Comparison of ENCODE assay signal across 12 cellular contexts in genomic region chr3:129017531-129017899, GRCh38. TPM values are rescaled to one million over a fixed set of nuclear protein-coding genes. Genes with fewer than 3 reads are reported as not detected.
DNase-seq lines count a peak whose midpoint lies in the region; ATAC-seq and TF ChIP-seq lines count a peak whose summit lies in the region.
"Had no signal": no experiment of that assay in that cellular context is flagged by ENCODE, and none has a peak within 500 bp of the region (broad histone marks: within the 10 kb centered on the region; RNA-seq: fewer than 3 reads in every experiment).

No MANE protein-coding gene starts in this region.

- TF ChIP-seq CTCF in lung (IDR thresholded peaks at IDR 0.05; ENCODE audit: control extremely low read depth, extremely low read depth) (no peak), HFFc6 (IDR thresholded peaks at IDR 0.05) (no peak), testis (IDR thresholded peaks at IDR 0.05) (no peak)

- CTCF ChIA-PET in activated naive CD4-positive, alpha-beta T cell treated with anti-CD3 and anti-CD28 coated beads for 36 hours (lab: Charles Lee) = interaction anchor here (1.0 to 7.0 kb wide), 10 partner anchors 10 to 228 kb away, joined by 4 to 84 read pairs (median 21); partner anchors contain the start of genes EFCC1 and RAB43

- no peaks in the 10 kb centered on the region for H3K27me3 Mint-ChIP-seq in activated naive CD4-positive, alpha-beta T cell treated with anti-CD3 and anti-CD28 coated beads for 36 hours (ENCODE audit: low read depth)
- H3K27me3 Mint-ChIP-seq in activated T-helper 17 cell treated with anti-CD3 and anti-CD28 coated beads, Interleukin-2, amount 50 U/mL, for 72 hours = no peaks in the 10 kb centered on the region
- H3K27me3 Mint-ChIP-seq in HFFc6 (ENCODE audit: insufficient read depth) = peaks cover 46% of the 10 kb centered on the region

- H3K36me3 Mint-ChIP-seq in activated naive CD4-positive, alpha-beta T cell treated with anti-CD3 and anti-CD28 coated beads for 36 hours (ENCODE audit: low read depth) = peaks cover 1% of the 10 kb centered on the region
- H3K36me3 Mint-ChIP-seq in activated T-helper 17 cell treated with anti-CD3 and anti-CD28 coated beads, Interleukin-2, amount 50 U/mL, for 72 hours (ENCODE audit: low read depth) = no peaks in the 10 kb centered on the region
- H3K36me3 Mint-ChIP-seq in HFFc6 (ENCODE audit: low read depth) = no peaks in the 10 kb centered on the region

- no peak for ATAC-seq in activated T-helper 17 cell treated with anti-CD3 and anti-CD28 coated beads, Interleukin-2, amount 50 U/mL, for 72 hours (replicated peaks)
- ATAC-seq in lung (ENCODE audit: insufficient read depth, low FRiP score) = no peak
- no peak for ATAC-seq in GM21528 (IDR thresholded peaks at IDR 0.05; ENCODE audit: low FRiP score, unreplicated experiment)

- H3K27ac ChIP-seq in lung (ENCODE audit: low read depth in 1 of 2, low read length in 1 of 2) = peak overlapping the region; percentile 79 to 80
- peak overlapping the region; percentile 66 for H3K27ac ChIP-seq in thymus (ENCODE audit: low read depth)
- peak overlapping the region in 1 of 2 donors; percentile 30 for H3K27ac ChIP-seq in testis

- H3K27me3 ChIP-seq in lung (ENCODE audit: control insufficient read depth, insufficient read depth) = no peaks in the 10 kb centered on the region
- H3K27me3 ChIP-seq in thymus (ENCODE audit: control insufficient read depth, insufficient read depth) = no peaks in the 10 kb centered on the region
- no peaks in the 10 kb centered on the region for H3K27me3 ChIP-seq in testis

- H3K27ac Mint-ChIP-seq in activated naive CD4-positive, alpha-beta T cell treated with anti-CD3 and anti-CD28 coated beads for 36 hours = peak overlapping the region; percentile 32
- peak overlapping the region; percentile 95 for H3K27ac Mint-ChIP-seq in activated T-helper 17 cell treated with anti-CD3 and anti-CD28 coated beads, Interleukin-2, amount 50 U/mL, for 72 hours
- no peak overlapping the region for H3K27ac Mint-ChIP-seq in HFFc6

- no peak overlapping the region for H3K4me3 ChIP-seq in lung
- H3K4me3 ChIP-seq in thymus (ENCODE audit: low read length) = no peak overlapping the region
- no peak overlapping the region for H3K4me3 ChIP-seq in testis

- DNase-seq in activated naive CD4-positive, alpha-beta T cell treated with anti-CD3 and anti-CD28 coated beads for 36 hours = no peak
- no peak for DNase-seq in activated naive CD4-positive, alpha-beta T cell treated with anti-CD3 and anti-CD28 coated beads, Interleukin-2, amount 50 U/mL, for 16 hours
- no peak for DNase-seq in lung (ENCODE audit: low spot score)
- no peak for DNase-seq in HFFc6
- DNase-seq in testis = no peak
- DNase-seq: midbrain, NCI-H1930 had no signal

- H3K9me3 Mint-ChIP-seq in activated naive CD4-positive, alpha-beta T cell treated with anti-CD3 and anti-CD28 coated beads for 36 hours = no peaks in the 10 kb centered on the region
- H3K9me3 Mint-ChIP-seq in activated T-helper 17 cell treated with anti-CD3 and anti-CD28 coated beads, Interleukin-2, amount 50 U/mL, for 72 hours = no peaks in the 10 kb centered on the region
- H3K9me3 Mint-ChIP-seq in HFFc6 = no peaks in the 10 kb centered on the region

- H3K4me1 ChIP-seq in lung (ENCODE audit: control insufficient read depth in 2 of 2, insufficient read depth in 2 of 2, low read length in 2 of 2) (peaks cover 0 to 39% of the 10 kb centered on the region in 2 donors), thymus (ENCODE audit: control insufficient read depth, insufficient read depth, low read length) (peaks cover 20% of the 10 kb centered on the region), testis (peaks cover 6% of the 10 kb centered on the region)

- 48 to 54% methylated on average over 6 of the region's 6 CpGs for WGBS in lung, 2 donors
- WGBS in thymus = 79% methylated on average over 6 of the region's 6 CpGs
- WGBS in testis, 2 donors = 65 to 73% methylated on average over 6 of the region's 6 CpGs

- intact Hi-C loops in activated naive CD4-positive, alpha-beta T cell treated with anti-CD3 and anti-CD28 coated beads for 36 hours (cut with micrococcal nuclease) = loop anchor here (5.0 kb wide), 1 partner anchor 365 kb away; the partner anchor contains the start of gene RPN1
- intact Hi-C loops in testis (cut with DNase I; ENCODE audit: low total_unique reads) = no loop called here

- no peak for TF ChIP-seq POLR2A in testis (IDR thresholded peaks at IDR 0.05)

- no peak overlapping the region for H3K4me3 Mint-ChIP-seq in activated naive CD4-positive, alpha-beta T cell treated with anti-CD3 and anti-CD28 coated beads for 36 hours
- H3K4me3 Mint-ChIP-seq in activated T-helper 17 cell treated with anti-CD3 and anti-CD28 coated beads, Interleukin-2, amount 50 U/mL, for 72 hours = peak overlapping the region; percentile 75
- H3K4me3 Mint-ChIP-seq in HFFc6 = no peak overlapping the region

- H3K9me3 ChIP-seq in lung (ENCODE audit: control insufficient read depth in 2 of 2, insufficient read depth in 1 of 2, low read length in 1 of 2) (no peaks in the 10 kb centered on the region), thymus (ENCODE audit: control insufficient read depth) (no peaks in the 10 kb centered on the region), testis (no peaks in the 10 kb centered on the region)

- H3K4me1 Mint-ChIP-seq in activated naive CD4-positive, alpha-beta T cell treated with anti-CD3 and anti-CD28 coated beads for 36 hours (ENCODE audit: low read depth) = peaks cover 38% of the 10 kb centered on the region
- H3K4me1 Mint-ChIP-seq in activated T-helper 17 cell treated with anti-CD3 and anti-CD28 coated beads, Interleukin-2, amount 50 U/mL, for 72 hours = peaks cover 15% of the 10 kb centered on the region
- H3K4me1 Mint-ChIP-seq in HFFc6 (ENCODE audit: low read depth) = peaks cover 13% of the 10 kb centered on the region; the same call in 1 of the 2 replicates

- H3K36me3 ChIP-seq in lung (ENCODE audit: control insufficient read depth in 2 of 2, insufficient read depth in 2 of 2, low read length in 2 of 2) (no peaks in the 10 kb centered on the region), thymus (ENCODE audit: control insufficient read depth, insufficient read depth) (no peaks in the 10 kb centered on the region), testis (ENCODE audit: low read depth, missing control alignments) (no peaks in the 10 kb centered on the region)

RNA-seq across cellular contexts. Expression of gene EFCC1, which starts 16.4 kb away (rescaled TPM):
- total RNA-seq in activated naive CD4-positive, alpha-beta T cell treated with anti-CD3 and anti-CD28 coated beads for 36 hours = under 1 TPM; 0.10 to 0.20 TPM
- total RNA-seq in activated T-helper 17 cell treated with anti-CD3 and anti-CD28 coated beads, Interleukin-2, amount 50 U/mL, for 72 hours = not detected
- total RNA-seq in lung (1 to 10 TPM; 5.2 to 7.4 TPM), testis (1 to 10 TPM; 2.8 to 2.9 TPM)
- polyA plus RNA-seq in lung (10 to 100 TPM in 1 of 2 donors, 1 to 10 TPM in 1; 3.2 to 10.0 TPM), thymus (1.5 TPM), testis (ENCODE audit: insufficient read depth, low read depth, low replicate concordance) (2.6 TPM)
- not detected for total RNA-seq in HFFc6 (2021; fragmentation: NEBNext Ultra II Directional; extraction: Animal tissue kit (Norgen Biotek cat#: 25700))

RNA-seq across cellular contexts. Expression of gene CFAP92, which starts 23.6 kb away (rescaled TPM):
- total RNA-seq in activated naive CD4-positive, alpha-beta T cell treated with anti-CD3 and anti-CD28 coated beads for 36 hours = under 1 TPM; 0.32 to 0.48 TPM
- total RNA-seq in activated T-helper 17 cell treated with anti-CD3 and anti-CD28 coated beads, Interleukin-2, amount 50 U/mL, for 72 hours = under 1 TPM in 1 of 2 donors, not detected in 1; 0.50 TPM
- total RNA-seq in lung = 1 to 10 TPM; 4.1 to 4.9 TPM
- polyA plus RNA-seq in lung = 1 to 10 TPM; 1.2 to 1.3 TPM
- polyA plus RNA-seq in thymus = 2.0 TPM
- total RNA-seq in HFFc6 (2021; fragmentation: NEBNext Ultra II Directional; extraction: Animal tissue kit (Norgen Biotek cat#: 25700)) = not detected
- 10 to 100 TPM; 16.0 to 26.7 TPM for total RNA-seq in testis
- 62.0 TPM for polyA plus RNA-seq in testis (ENCODE audit: insufficient read depth, low read depth, low replicate concordance)
- total RNA-seq: T-helper 2 cell treated with Interferon-gamma antibody and Interleukin-4, amounts not matched to agents 100 ng/mL and 5 ng/mL, for 36 hours had no signal

RNA-seq across cellular contexts. Expression of gene GP9, which starts 43.1 kb away (rescaled TPM):
- not detected for total RNA-seq in activated naive CD4-positive, alpha-beta T cell treated with anti-CD3 and anti-CD28 coated beads for 36 hours
- not detected for total RNA-seq in activated T-helper 17 cell treated with anti-CD3 and anti-CD28 coated beads, Interleukin-2, amount 50 U/mL, for 72 hours
- total RNA-seq in lung = 1 to 10 TPM in 1 of 2 donors, under 1 TPM in 1; 0.40 to 3.0 TPM
- 1 to 10 TPM; 1.3 to 6.2 TPM for polyA plus RNA-seq in lung
- polyA plus RNA-seq in thymus = 0.02 TPM
- not detected for total RNA-seq in HFFc6 (2021; fragmentation: NEBNext Ultra II Directional; extraction: Animal tissue kit (Norgen Biotek cat#: 25700))
- 1 to 10 TPM; 1.4 to 1.7 TPM for total RNA-seq in testis
- polyA plus RNA-seq in testis (ENCODE audit: insufficient read depth, low read depth, low replicate concordance) = 2.1 TPM
- total RNA-seq: dermis microvascular lymphatic vessel endothelial cell; T-helper 2 cell treated with Interferon-gamma antibody and Interleukin-4, amounts not matched to agents 100 ng/mL and 5 ng/mL, for 36 hours had no signal
